ENCODE assay signal across 8 cellular contexts in the genomic region with DNA sequence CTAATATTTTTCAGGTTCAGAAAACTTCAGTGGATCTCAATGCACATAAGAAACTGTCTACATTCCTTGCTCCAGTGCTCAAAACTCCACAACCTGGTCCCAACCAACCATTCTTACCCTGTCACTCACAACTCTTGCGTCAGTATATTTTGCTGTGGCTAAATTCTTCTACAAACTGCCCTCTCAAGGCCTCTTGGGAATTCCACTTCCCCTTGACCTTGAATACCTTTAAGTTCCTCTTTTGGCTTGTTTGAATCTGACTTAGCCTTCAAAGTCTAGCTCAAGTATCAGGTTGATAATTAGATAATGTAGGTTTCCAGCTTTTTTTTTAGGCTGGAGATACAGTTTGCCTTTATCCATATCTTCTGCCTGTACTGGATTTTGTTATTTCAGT.
DNase-seq lines count a peak whose midpoint lies in the region; ATAC-seq and TF ChIP-seq lines count a peak whose summit lies in the region.
"Had no signal": no experiment of that assay in that cellular context is flagged by ENCODE, and none has a peak within 500 bp of the region (broad histone marks: within the 10 kb centered on the region; RNA-seq: fewer than 3 reads in every experiment).

No MANE protein-coding gene starts in this region.

- TF ChIP-seq EP300 in upper lobe of left lung (IDR thresholded peaks at IDR 0.05), result no peak

- no peak for TF ChIP-seq POLR2A in upper lobe of left lung (IDR thresholded peaks at IDR 0.05)

- H3K4me1 ChIP-seq in upper lobe of left lung, result peaks cover 0 to 3% (median 0%) of the 10 kb centered on the region in 4 donors

- 21 to 70% methylated on average over 1 of the region's 1 CpG for WGBS in upper lobe of left lung, 2 donors

- in situ Hi-C loops in G401 (cut with HindIII; ENCODE audit: low sequenced_read_pairs), result no loop called here

- DNase-seq in OCI-M1 (lab: John Stamatoyannopoulos, UW), result peak; percentile 90
- peak in 1 of 2 donors; percentile 51 for DNase-seq in upper lobe of left lung
- DNase-seq in G401 (ENCODE audit: low spot score), result no peak
- DNase-seq in DMS153 treated with DMSO at 0.1 percent for 48 hours (lab: John Stamatoyannopoulos, UW; ENCODE audit: unreplicated experiment), result no peak
- no peak for DNase-seq in stimulated activated CD4-positive, alpha-beta T cell treated with anti-CD3 and anti-CD28 coated beads, Interleukin-15, amount 100 ng/mL, for 24 hours
- DNase-seq: NCI-H446 treated with DMSO at 0.1 percent for 48 hours had no signal

- no peak for TF ChIP-seq CTCF in upper lobe of left lung (IDR thresholded peaks at IDR 0.05)

- H3K4me3 ChIP-seq in upper lobe of left lung, result no peak overlapping the region

- H3K9me3 ChIP-seq in upper lobe of left lung, result no peaks in the 10 kb centered on the region

- ATAC-seq in GM19351 (IDR thresholded peaks at IDR 0.05; ENCODE audit: unreplicated experiment) (peak; percentile 58), HG03064 (IDR thresholded peaks at IDR 0.05; ENCODE audit: low read depth, unreplicated experiment) (peak; percentile 42), upper lobe of left lung (ENCODE audit: low FRiP score in 2 of 2) (peak; percentile 55 to 56)

- H3K27ac ChIP-seq in upper lobe of left lung, result no peak overlapping the region

- H3K36me3 ChIP-seq in upper lobe of left lung, result no peaks in the 10 kb centered on the region

- no peaks in the 10 kb centered on the region for H3K27me3 ChIP-seq in upper lobe of left lung
